In the genomic region with DNA sequence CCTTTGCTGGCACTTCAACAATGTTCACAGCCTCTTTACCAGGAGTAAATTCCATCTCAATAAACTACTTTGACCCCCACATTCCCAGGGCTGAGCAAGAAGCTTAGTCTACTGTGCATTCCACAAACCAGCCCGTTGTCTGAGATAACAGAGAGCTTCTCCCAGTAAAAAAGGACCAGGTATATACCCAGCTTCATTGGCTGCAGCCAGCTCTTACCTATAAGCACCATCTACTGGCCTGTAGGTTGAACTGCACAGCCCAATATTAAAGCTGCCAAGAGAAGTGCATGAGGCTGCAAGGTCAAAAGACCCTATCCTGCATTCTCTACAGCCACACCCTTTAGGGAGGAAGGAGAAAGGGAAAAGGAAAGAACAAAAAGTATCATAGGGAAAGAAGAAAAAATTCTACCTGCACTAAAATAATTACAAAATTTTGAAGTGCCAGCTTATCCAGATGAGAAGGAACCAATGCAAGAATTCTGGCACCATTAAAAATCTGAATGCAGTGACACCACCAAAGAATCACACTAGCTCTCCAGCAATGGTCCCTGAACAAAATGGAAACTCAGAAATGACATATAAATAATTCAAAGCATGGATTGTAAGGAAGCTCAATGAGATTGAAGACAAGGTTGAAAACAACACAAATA, we compare ENCODE assay signal across 8 cellular contexts. TPM values are rescaled to one million over a fixed set of nuclear protein-coding genes. Genes with fewer than 3 reads are reported as not detected.
DNase-seq lines count a peak whose midpoint lies in the region; ATAC-seq and TF ChIP-seq lines count a peak whose summit lies in the region.

No MANE protein-coding gene starts in this region.

- no peak overlapping the region for H2BK120ac ChIP-seq in IMR-90 (ENCODE audit: low read depth, low read length)

- no peak overlapping the region for H3K9ac ChIP-seq in IMR-90 (ENCODE audit: low read depth, low read length)

- H3K9me1 ChIP-seq in IMR-90 (ENCODE audit: insufficient read depth, low read length): no peaks in the 10 kb centered on the region

- no peak overlapping the region for H3K18ac ChIP-seq in IMR-90 (ENCODE audit: low read depth, low read length)

- no peak overlapping the region for H3K4ac ChIP-seq in IMR-90 (ENCODE audit: low read depth, low read length)

- H4K20me1 ChIP-seq in GM23338 (replicated peaks; ENCODE audit: insufficient read depth): no peaks in the 10 kb centered on the region
- H4K20me1 ChIP-seq in IMR-90 (ENCODE audit: insufficient read depth, low read length): no peaks in the 10 kb centered on the region

- TF ChIP-seq RAD21 in IMR-90 (IDR thresholded peaks at IDR 0.05; ENCODE audit: low read length): peak; percentile 40

- no peaks in the 10 kb centered on the region for H3K9me3 ChIP-seq in IMR-90 (ENCODE audit: control insufficient read depth, insufficient read depth, low read length)

- no peak overlapping the region for H2BK20ac ChIP-seq in IMR-90 (ENCODE audit: low read depth, low read length)

- H3K27ac ChIP-seq in GM23338 (ENCODE audit: low read depth) (no peak overlapping the region), IMR-90 (ENCODE audit: insufficient read depth, low read length) (no peak overlapping the region)

- H3K23ac ChIP-seq in IMR-90 (ENCODE audit: low read depth, low read length): no peak overlapping the region

- H4K8ac ChIP-seq in IMR-90 (ENCODE audit: low read depth in 2 of 2, low read length in 2 of 2): no peak overlapping the region

- H4K5ac ChIP-seq in IMR-90 (ENCODE audit: low read depth, low read length): no peak overlapping the region

- no peak overlapping the region for H3K14ac ChIP-seq in IMR-90 (replicated peaks; ENCODE audit: low read depth, low read length)

- no peak overlapping the region for H2BK5ac ChIP-seq in IMR-90 (ENCODE audit: low read depth, low read length, poor library complexity, severe bottlenecking)

- H3K4me1 ChIP-seq in GM23338 (ENCODE audit: insufficient read depth) (no peaks in the 10 kb centered on the region), IMR-90 (ENCODE audit: control insufficient read depth, insufficient read depth, low read length) (no peaks in the 10 kb centered on the region)

- H3K27me3 ChIP-seq in GM23338 (ENCODE audit: insufficient read depth) (no peaks in the 10 kb centered on the region), IMR-90 (ENCODE audit: control insufficient read depth, insufficient read depth, low read length) (no peaks in the 10 kb centered on the region)

- H2AK9ac ChIP-seq in IMR-90 (replicated peaks; ENCODE audit: low read depth, low read length, poor library complexity): no peak overlapping the region

- H2AFZ ChIP-seq in GM23338 (no peak overlapping the region), IMR-90 (replicated peaks; ENCODE audit: low read length, poor library complexity) (peak overlapping the region; percentile 5)

- H4K91ac ChIP-seq in IMR-90 (ENCODE audit: insufficient read depth, low read depth, low read length): no peak overlapping the region

- H3K4me3 ChIP-seq in GM23338: no peak overlapping the region
- H3K4me3 ChIP-seq in IMR-90 (ENCODE audit: insufficient read depth, low read depth, low read length): no peak overlapping the region

- intact Hi-C loops in activated CD4-positive, alpha-beta T cell treated with anti-CD3 and anti-CD28 coated beads for 36 hours (cut with DNase I, micrococcal nuclease): no loop called here
- intact Hi-C loops in IMR-90 (cut with micrococcal nuclease): no loop called here

- no peaks in the 10 kb centered on the region for H3K36me3 Mint-ChIP-seq in activated CD4-positive, alpha-beta T cell treated with anti-CD3 and anti-CD28 coated beads for 36 hours (ENCODE audit: low read depth)
- peaks cover 3% of the 10 kb centered on the region; the same call in 2 of the 3 replicates for H3K36me3 Mint-ChIP-seq in GM23338 (ENCODE audit: low read depth)

- H3K4me2 ChIP-seq in GM23338 (no peak overlapping the region), IMR-90 (ENCODE audit: low read depth, low read length) (no peak overlapping the region)

- BruUV-seq in IMR-90 (replicated peaks; lab: Mats Ljungman, UMichigan): no TSS peak

- DNase-seq in activated CD4-positive, alpha-beta T cell treated with anti-CD3 and anti-CD28 coated beads for 36 hours: peak; percentile 9
- DNase-seq in activated CD4-positive, alpha-beta T cell treated with anti-CD3 and anti-CD28 coated beads for 4 hours: no peak
- peak; percentile 86 for DNase-seq in GM23338 (ENCODE audit: low spot score)
- DNase-seq in IMR-90: peak; percentile 39
- peak; percentile 62 for DNase-seq in SK-MEL-5 (ENCODE audit: low read depth, low spot score)
- peak; percentile 62 for DNase-seq in glomerular visceral epithelial cell (ENCODE audit: extremely low spot score)
- DNase-seq in stimulated activated naive CD8-positive, alpha-beta T cell treated with anti-CD3 and anti-CD28 coated beads, Interleukin-15, amount 100 ng/mL, for 72 hours: no peak
- DNase-seq in activated naive CD4-positive, alpha-beta T cell treated with anti-CD3 and anti-CD28 coated beads, Interleukin-2, amount 50 U/mL, for 16 hours: no peak

- 0% methylated on average over 1 of the region's 1 CpG; no CpG with 5 or more reads in 1 of the 2 experiments for WGBS in IMR-90 (ENCODE audit: extremely low coverage in 2 of 2, insufficient read length in 1 of 2), 2 experiments

- TF ChIP-seq CTCF in GM23338 (conservative IDR thresholded peaks at IDR 0.05; ENCODE audit: low read depth in 2 of 2): peak; percentile 90 to 91
- peak; percentile 54 for TF ChIP-seq CTCF in IMR-90 (conservative IDR thresholded peaks at IDR 0.05; ENCODE audit: low read depth, low read length)

- H3F3A ChIP-seq in GM23338 (replicated peaks; ENCODE audit: low read depth): no peaks in the 10 kb centered on the region

- no peak overlapping the region for H3K27ac Mint-ChIP-seq in activated CD4-positive, alpha-beta T cell treated with anti-CD3 and anti-CD28 coated beads for 36 hours
- H3K27ac Mint-ChIP-seq in GM23338: no peak overlapping the region
- no peak overlapping the region for H3K27ac Mint-ChIP-seq in stimulated activated naive CD8-positive, alpha-beta T cell treated with anti-CD3 and anti-CD28 coated beads, Interleukin-15, amount 100 ng/mL, for 72 hours

- no peak for TF ChIP-seq POLR2A in IMR-90 (IDR thresholded peaks at IDR 0.05; ENCODE audit: low read depth, low read length)

- dilution Hi-C loops in IMR-90 (cut with HindIII; ENCODE audit: low sequenced_read_pairs, unreplicated experiment): no loop called here

- no peaks in the 10 kb centered on the region for H3K4me1 Mint-ChIP-seq in activated CD4-positive, alpha-beta T cell treated with anti-CD3 and anti-CD28 coated beads for 36 hours
- H3K4me1 Mint-ChIP-seq in GM23338: peaks cover 4% of the 10 kb centered on the region
- H3K4me1 Mint-ChIP-seq in stimulated activated naive CD8-positive, alpha-beta T cell treated with anti-CD3 and anti-CD28 coated beads, Interleukin-15, amount 100 ng/mL, for 72 hours: no peaks in the 10 kb centered on the region

- no peaks in the 10 kb centered on the region for H3K79me2 ChIP-seq in GM23338 (replicated peaks; ENCODE audit: insufficient read depth)

- in situ Hi-C loops in IMR-90 (cut with MboI; ENCODE audit: low sequenced_read_pairs): no loop called here
- in situ Hi-C loops in SK-MEL-5 (cut with HindIII; ENCODE audit: low pct_unique_long_range_greater_than_20kb, low sequenced_read_pairs): no loop called here

- POLR2A ChIA-PET in activated CD4-positive, alpha-beta T cell treated with anti-CD3 and anti-CD28 coated beads for 36 hours (lab: Charles Lee): interaction anchor here (0.6 kb wide), 1 partner anchor 185 kb away, joined by 5 read pairs; no protein-coding TSS in a partner anchor
- POLR2A ChIA-PET in IMR-90 (lab: Charles Lee; ENCODE audit: unreplicated experiment): no interaction called here

- H3K36me3 ChIP-seq in GM23338 (ENCODE audit: insufficient read depth) (no peaks in the 10 kb centered on the region), IMR-90 (ENCODE audit: control insufficient read depth, insufficient read depth, low read length) (no peaks in the 10 kb centered on the region)

- no peaks in the 10 kb centered on the region for H3K9me3 Mint-ChIP-seq in activated CD4-positive, alpha-beta T cell treated with anti-CD3 and anti-CD28 coated beads for 36 hours (ENCODE audit: low read depth)
- H3K9me3 Mint-ChIP-seq in GM23338: peaks cover 8% of the 10 kb centered on the region
- no peaks in the 10 kb centered on the region for H3K9me3 Mint-ChIP-seq in stimulated activated naive CD8-positive, alpha-beta T cell treated with anti-CD3 and anti-CD28 coated beads, Interleukin-15, amount 100 ng/mL, for 72 hours

- H2BK15ac ChIP-seq in IMR-90 (ENCODE audit: low read depth, low read length): no peak overlapping the region

- no peak overlapping the region for H3K56ac ChIP-seq in IMR-90 (ENCODE audit: extremely low read depth, insufficient read depth, low read length)

- H3K4me3 Mint-ChIP-seq in activated CD4-positive, alpha-beta T cell treated with anti-CD3 and anti-CD28 coated beads for 36 hours: no peak overlapping the region
- H3K4me3 Mint-ChIP-seq in GM23338: no peak overlapping the region
- H3K4me3 Mint-ChIP-seq in stimulated activated naive CD8-positive, alpha-beta T cell treated with anti-CD3 and anti-CD28 coated beads, Interleukin-15, amount 100 ng/mL, for 72 hours: no peak overlapping the region

- peak; percentile 60 for ATAC-seq in activated CD4-positive, alpha-beta T cell treated with anti-CD3 and anti-CD28 coated beads for 36 hours
- ATAC-seq in GM23338 (peak; percentile 99), IMR-90 (ENCODE audit: low read depth) (peak; percentile 98)
- ATAC-seq in stimulated activated naive CD8-positive, alpha-beta T cell treated with anti-CD3 and anti-CD28 coated beads, Interleukin-15, amount 100 ng/mL, for 72 hours: peak; percentile 71

- peaks cover 8% of the 10 kb centered on the region for H3K27me3 Mint-ChIP-seq in activated CD4-positive, alpha-beta T cell treated with anti-CD3 and anti-CD28 coated beads for 36 hours
- no peaks in the 10 kb centered on the region for H3K27me3 Mint-ChIP-seq in GM23338 (ENCODE audit: insufficient read depth, low read depth, poor library complexity)
- H3K27me3 Mint-ChIP-seq in stimulated activated naive CD8-positive, alpha-beta T cell treated with anti-CD3 and anti-CD28 coated beads, Interleukin-15, amount 100 ng/mL, for 72 hours: peaks cover 10% of the 10 kb centered on the region

- no peaks in the 10 kb centered on the region for H3K9me2 ChIP-seq in GM23338 (ENCODE audit: insufficient read depth)

- H3K79me1 ChIP-seq in IMR-90 (ENCODE audit: low read depth in 1 of 2, low read length in 2 of 2): no peaks in the 10 kb centered on the region

- no peak overlapping the region for H2AK5ac ChIP-seq in IMR-90 (ENCODE audit: low read depth, low read length)

- CTCF ChIA-PET in activated CD4-positive, alpha-beta T cell treated with anti-CD3 and anti-CD28 coated beads for 36 hours (lab: Charles Lee): interaction anchor here (0.5 to 1.1 kb wide), 7 partner anchors 11 to 397 kb away, joined by 3 to 5 read pairs (median 3); no protein-coding TSS in a partner anchor
- CTCF ChIA-PET in IMR-90 (lab: Yijun Ruan, JAX): interaction anchor here (0.6 to 1.7 kb wide), 12 partner anchors 9 to 1785 kb away, joined by 3 to 17 read pairs (median 4); no protein-coding TSS in a partner anchor

RNA-seq across cellular contexts. Expression of a gene that starts 45.7 kb away (rescaled TPM):
- total RNA-seq in activated CD4-positive, alpha-beta T cell treated with anti-CD3 and anti-CD28 coated beads for 36 hours: under 1 TPM; 0.50 to 0.56 TPM
- total RNA-seq in GM23338 (2014; rRNA removed; shearing (Covaris generic)): 16.6 and 17.0 TPM in 2 replicates
- polyA plus RNA-seq in GM23338 (2016; fragmentation: Nextera tagmentation; extraction: Ambion mirVana) (9.8 and 10.3 TPM in 2 replicates), IMR-90 (2012; rRNA removed) (4.8 and 6.5 TPM in 2 replicates)
- total RNA-seq in IMR-90 (2012; rRNA removed): 10.8 and 12.5 TPM in 2 replicates
- 0.40 and 0.57 TPM in 2 replicates for polyA plus RNA-seq in IMR-90 (2012; cell fraction: cytosol; rRNA removed)
- 12.4 and 58.0 TPM in 2 replicates for polyA plus RNA-seq in IMR-90 (2012; cell fraction: nucleus; rRNA removed; ENCODE audit: low replicate concordance)
- total RNA-seq in SK-MEL-5 (2014; rRNA removed; shearing (Covaris generic)): 2.8 and 3.2 TPM in 2 replicates
- 0.68 and 2.8 TPM in 2 replicates for polyA plus RNA-seq in SK-MEL-5 (2015; cell fraction: cytosol; rRNA removed)
- 50.7 and 53.1 TPM in 2 replicates for polyA plus RNA-seq in SK-MEL-5 (2015; cell fraction: nucleus; rRNA removed)

Comparison
In these comparisons a context has a peak if more than half of its experiments do, and no peak if none do; other contexts are left out.
1. DNase-seq: peak in activated CD4-positive, alpha-beta T cell treated with anti-CD3 and anti-CD28 coated beads for 36 hours (single experiment), GM23338 (single experiment), IMR-90 (single experiment), SK-MEL-5 (single experiment) and glomerular visceral epithelial cell (single experiment); none in activated CD4-positive, alpha-beta T cell treated with anti-CD3 and anti-CD28 coated beads for 4 hours (0 of 2), stimulated activated naive CD8-positive, alpha-beta T cell treated with anti-CD3 and anti-CD28 coated beads, Interleukin-15, amount 100 ng/mL, for 72 hours (0 of 2) and activated naive CD4-positive, alpha-beta T cell treated with anti-CD3 and anti-CD28 coated beads, Interleukin-2, amount 50 U/mL, for 16 hours (single experiment).
2. Peak in every context shown above with its lines, with median percentiles within 50 percentile points of each other: ATAC-seq.